11 cellular contexts compared by ENCODE assay signal in the genomic region with DNA sequence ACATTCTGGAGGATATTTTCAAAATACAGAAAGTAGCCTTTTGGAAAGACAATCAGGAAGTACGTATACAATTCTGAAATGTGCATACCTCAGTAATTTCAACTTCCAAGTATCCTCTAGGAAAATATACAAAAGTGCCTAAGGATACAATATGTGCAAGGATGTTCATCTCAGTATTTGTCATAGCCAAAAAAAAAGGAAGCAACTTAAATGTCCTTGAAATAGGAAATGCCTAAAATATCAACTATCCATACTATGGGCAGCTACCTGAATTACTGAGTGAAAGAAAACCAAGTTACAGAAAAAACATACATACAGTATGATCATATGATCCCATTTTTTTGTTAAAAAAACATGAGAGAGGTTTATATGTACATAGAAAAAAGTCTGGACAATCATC. TPM values are rescaled to one million over a fixed set of nuclear protein-coding genes. Genes with fewer than 3 reads are reported as not detected.
DNase-seq lines count a peak whose midpoint lies in the region; ATAC-seq, FAIRE-seq and TF ChIP-seq lines count a peak whose summit lies in the region.
"Had no signal": no experiment of that assay in that cellular context is flagged by ENCODE, and none has a peak within 500 bp of the region (broad histone marks: within the 10 kb centered on the region; RNA-seq: fewer than 3 reads in every experiment).

No MANE protein-coding gene starts in this region.

- peaks cover 8% of the 10 kb centered on the region for H3K36me3 Mint-ChIP-seq in T-helper 17 cell (ENCODE audit: low read depth)

- no peak overlapping the region for H3K27ac ChIP-seq in iPS-18a (ENCODE audit: low read length)
- H3K27ac ChIP-seq: coronary artery had no signal

- peak overlapping the region; percentile 99 for H3K27ac Mint-ChIP-seq in T-helper 17 cell

- no peak for FAIRE-seq in HTR-8/SVneo (lab: Jason Lieb, UNC)

- TF ChIP-seq CTCF in BE2C (IDR thresholded peaks at IDR 0.05; ENCODE audit: low read depth, low read length) (no peak), GM12865 (IDR thresholded peaks at IDR 0.05; ENCODE audit: insufficient read depth, low read depth, low read length, missing control alignments) (no peak)

- peaks cover 2% of the 10 kb centered on the region; the same call in 1 of the 2 replicates for H3K4me1 ChIP-seq in BE2C
- peaks cover 5% of the 10 kb centered on the region for H3K4me1 ChIP-seq in iPS-18a (ENCODE audit: control insufficient read depth, low read depth, low read length)

- H3K4me3 ChIP-seq in BE2C (ENCODE audit: low read depth, low read length) (peak overlapping the region; percentile 96), GM12865 (ENCODE audit: low read depth, low read length) (peak overlapping the region; percentile 63; the same call in 1 of the 2 replicates), iPS-18a (ENCODE audit: low read length) (peak overlapping the region; percentile 88)

- peaks cover 34% of the 10 kb centered on the region for H3K36me3 ChIP-seq in BE2C
- peaks cover 19% of the 10 kb centered on the region for H3K36me3 ChIP-seq in iPS-18a (ENCODE audit: control insufficient read depth, low read depth, low read length)

- no peak overlapping the region for H3K9ac ChIP-seq in iPS-18a (ENCODE audit: low read length)

- peaks cover 8% of the 10 kb centered on the region for H3K27me3 Mint-ChIP-seq in T-helper 17 cell

- peaks cover 32% of the 10 kb centered on the region for H3K4me1 Mint-ChIP-seq in T-helper 17 cell

- ATAC-seq in T-helper 17 cell (no peak), HG02678 (IDR thresholded peaks at IDR 0.05; ENCODE audit: unreplicated experiment) (no peak)
- ATAC-seq: heart left ventricle had no signal

- no peaks in the 10 kb centered on the region for H3K27me3 ChIP-seq in BE2C
- H3K27me3 ChIP-seq in iPS-18a (ENCODE audit: control insufficient read depth, insufficient read depth, low read length): no peaks in the 10 kb centered on the region
- H3K27me3 ChIP-seq: heart left ventricle had no signal

- DNase-seq in BE2C: no peak
- no peak for DNase-seq in GM12865 (ENCODE audit: low read depth)
- no peak for DNase-seq in T-helper 17 cell
- DNase-seq in NCI-H2107 (lab: John Stamatoyannopoulos, UW): no peak
- DNase-seq in HTR-8/SVneo (ENCODE audit: insufficient read length, low spot score): no peak
- no peak for DNase-seq in SK-N-DZ (ENCODE audit: low spot score)
- DNase-seq: heart left ventricle, NCI-H226 had no signal

- H3K9me3 ChIP-seq in BE2C (no peaks in the 10 kb centered on the region), T-helper 17 cell (ENCODE audit: control insufficient read depth, low read length, poor library complexity, severe bottlenecking) (no peaks in the 10 kb centered on the region), iPS-18a (ENCODE audit: control insufficient read depth, low read depth, low read length) (no peaks in the 10 kb centered on the region)
- H3K9me3 ChIP-seq: heart left ventricle had no signal

- peak overlapping the region; percentile 99 for H3K4me3 Mint-ChIP-seq in T-helper 17 cell

RNA-seq across cellular contexts. Expression of a gene that starts 1.5 kb away (rescaled TPM):
- polyA plus RNA-seq in BE2C (2012; ENCODE audit: insufficient read depth, insufficient read length, low read depth): 69.1 TPM
- total RNA-seq in T-helper 17 cell: 1 to 10 TPM; 3.8 to 4.5 TPM
- 92.8 and 98.3 TPM in 2 replicates for polyA plus RNA-seq in SK-N-DZ (2014; cell fraction: cytosol; rRNA removed)
- 40.9 and 44.3 TPM in 2 replicates for polyA plus RNA-seq in SK-N-DZ (2014; cell fraction: nucleus; rRNA removed)

RNA-seq across cellular contexts. Expression of a gene that starts 12.6 kb away (rescaled TPM):
- 30.3 TPM for polyA plus RNA-seq in BE2C (2012; ENCODE audit: insufficient read depth, insufficient read length, low read depth)
- total RNA-seq in T-helper 17 cell: 10 to 100 TPM; 30.9 to 36.4 TPM
- polyA plus RNA-seq in SK-N-DZ (2014; cell fraction: cytosol; rRNA removed): 23.4 and 37.6 TPM in 2 replicates
- 15.3 and 17.5 TPM in 2 replicates for polyA plus RNA-seq in SK-N-DZ (2014; cell fraction: nucleus; rRNA removed)

RNA-seq across cellular contexts. Expression of a gene that starts 33.9 kb away (rescaled TPM):
- not detected for polyA plus RNA-seq in BE2C (2012; ENCODE audit: insufficient read depth, insufficient read length, low read depth)
- total RNA-seq in T-helper 17 cell: 10 to 100 TPM in 1 of 2 donors, 1 to 10 TPM in 1; 5.5 to 16.0 TPM
- polyA plus RNA-seq in SK-N-DZ (2014; cell fraction: cytosol; rRNA removed): 0.09 and 0.37 TPM in 2 replicates
- 0.07 and 0.27 TPM in 2 replicates for polyA plus RNA-seq in SK-N-DZ (2014; cell fraction: nucleus; rRNA removed)
